Comparison of ENCODE assay signal across 19 cellular contexts in the genomic region with DNA sequence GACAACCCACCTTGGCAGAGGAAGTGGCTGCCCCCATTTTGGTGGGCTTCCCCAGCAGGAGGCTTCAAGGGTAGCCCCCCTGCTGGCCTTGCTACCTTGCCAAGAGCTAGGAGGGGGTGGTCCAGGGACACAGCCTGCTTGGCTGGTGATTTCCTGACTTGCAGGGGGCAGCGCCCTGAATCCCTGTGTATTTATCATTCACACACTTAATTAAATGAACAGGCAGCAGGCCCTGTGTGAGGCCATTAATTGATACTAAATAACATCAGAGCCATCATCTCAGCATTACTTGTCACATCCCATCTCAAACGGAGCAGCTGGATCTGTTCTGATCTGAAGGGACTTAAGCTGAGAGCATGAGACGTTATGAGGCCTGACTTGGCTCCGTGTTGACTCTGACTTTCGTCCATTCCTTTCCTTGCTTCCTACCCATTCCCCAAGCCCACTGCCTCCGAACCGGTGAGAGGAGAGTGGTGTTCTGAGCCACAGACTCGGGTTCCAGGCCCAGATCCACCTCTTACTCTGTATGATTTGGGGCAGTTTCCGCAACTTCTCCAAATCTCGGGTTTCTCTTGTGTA. TPM values are rescaled to one million over a fixed set of nuclear protein-coding genes. Genes with fewer than 3 reads are reported as not detected.
DNase-seq lines count a peak whose midpoint lies in the region; ATAC-seq and TF ChIP-seq lines count a peak whose summit lies in the region.
"Had no signal": no experiment of that assay in that cellular context is flagged by ENCODE, and none has a peak within 500 bp of the region (broad histone marks: within the 10 kb centered on the region; RNA-seq: fewer than 3 reads in every experiment).

No MANE protein-coding gene starts in this region.

- H3K9me3 Mint-ChIP-seq in Caco-2 (ENCODE audit: unreplicated experiment) (no peaks in the 10 kb centered on the region), nephron (no peaks in the 10 kb centered on the region)
- H3K9me3 Mint-ChIP-seq: HFFc6 had no signal

- H3K9me3 ChIP-seq in BLaER1 treated with 17β-estradiol and CSF1 and Interleukin-3, amounts not matched to agents 10 nM and 100 nM (replicated peaks in 1 of 11) = no peaks in the 10 kb centered on the region
- H3K9me3 ChIP-seq in Caco-2 (no peaks in the 10 kb centered on the region), SK-N-MC (ENCODE audit: low read depth, low read length) (no peaks in the 10 kb centered on the region), right lobe of liver (no peaks in the 10 kb centered on the region)

- no peaks in the 10 kb centered on the region for H4K20me1 ChIP-seq in BLaER1 treated with 17β-estradiol and CSF1 and Interleukin-3, amounts not matched to agents 10 nM and 100 nM

- intact Hi-C loops in Caco-2 (cut with micrococcal nuclease; ENCODE audit: unreplicated experiment) (no loop called here), right lobe of liver (cut with DNase I) (no loop called here)

- H3K4me3 Mint-ChIP-seq in Caco-2 (ENCODE audit: unreplicated experiment) = no peak overlapping the region
- H3K4me3 Mint-ChIP-seq in nephron = no peak overlapping the region
- H3K4me3 Mint-ChIP-seq: HFFc6, T-helper 17 cell had no signal

- DNase-seq in Caco-2 = no peak
- no peak for DNase-seq in SK-N-MC (ENCODE audit: low read depth, low spot score)
- no peak for DNase-seq in right lobe of liver
- DNase-seq in islet precursor cell = no peak
- DNase-seq: ACHN, GF-D8, HFFc6, KG1, NCI-H1048, NCI-H1930, PC-9, SIG-M5, T-helper 17 cell had no signal

- no peaks in the 10 kb centered on the region for H3K36me3 Mint-ChIP-seq in Caco-2 (ENCODE audit: insufficient read depth, unreplicated experiment)
- peaks cover 9% of the 10 kb centered on the region for H3K36me3 Mint-ChIP-seq in nephron (ENCODE audit: low read depth)

- no TSS peak for BruUV-seq in Caco-2 (replicated peaks; lab: Mats Ljungman, UMichigan)

- H3K4me1 ChIP-seq in BLaER1 treated with 17β-estradiol and CSF1 and Interleukin-3, amounts not matched to agents 10 nM and 100 nM = peaks cover 0 to 22% (median 10%) of the 10 kb centered on the region in 10 experiments; a peak in 14 of 20 replicates
- H3K4me1 ChIP-seq in Caco-2 (peaks cover under 1% of the 10 kb centered on the region), right lobe of liver (peaks cover 0 to 5% (median 0%) of the 10 kb centered on the region in 4 donors)

- H3K27me3 ChIP-seq in BLaER1 treated with 17β-estradiol and CSF1 and Interleukin-3, amounts not matched to agents 10 nM and 100 nM = no peaks in the 10 kb centered on the region
- H3K27me3 ChIP-seq in Caco-2 (replicated peaks; ENCODE audit: control insufficient read depth, insufficient read depth, low read length) (no peaks in the 10 kb centered on the region), right lobe of liver (no peaks in the 10 kb centered on the region)

- 66% methylated on average over 8 of the region's 10 CpGs for whole genome bisulfite sequencing in right lobe of liver (ENCODE audit: insufficient coverage, low coverage, low lambda C conversion rate, missing lambda C conversion rate)

- H3K27ac Mint-ChIP-seq in Caco-2 (ENCODE audit: unreplicated experiment) = peak overlapping the region; percentile 5
- H3K27ac Mint-ChIP-seq in nephron = peak overlapping the region in 2 of 3 experiments; percentile 13 to 26
- H3K27ac Mint-ChIP-seq: HFFc6, T-helper 17 cell had no signal

- no peak for TF ChIP-seq POLR2A in right lobe of liver (IDR thresholded peaks at IDR 0.05)

- ATAC-seq in right lobe of liver (no peak), GM19463 (IDR thresholded peaks at IDR 0.05; ENCODE audit: unreplicated experiment) (no peak)
- ATAC-seq: GM12878, T-helper 17 cell had no signal

- H3K9ac ChIP-seq in BLaER1 treated with 17β-estradiol and CSF1 and Interleukin-3, amounts not matched to agents 10 nM and 100 nM = no peak overlapping the region
- no peak overlapping the region for H3K9ac ChIP-seq in SK-N-MC (ENCODE audit: insufficient read length)

- no peaks in the 10 kb centered on the region for H3K27me3 Mint-ChIP-seq in Caco-2 (ENCODE audit: insufficient read depth, unreplicated experiment)
- no peaks in the 10 kb centered on the region for H3K27me3 Mint-ChIP-seq in nephron (ENCODE audit: low read depth)

- CTCF ChIA-PET in Caco-2 (lab: Charles Lee) = interaction anchor here (0.7 kb wide), 1 partner anchor 30 kb away, joined by 3 read pairs; no protein-coding TSS in a partner anchor

- POLR2A ChIA-PET in Caco-2 (lab: Charles Lee) = interaction anchor here (0.5 kb wide), 1 partner anchor 1494 kb away, joined by 3 read pairs; no protein-coding TSS in a partner anchor

- H3K4me3 ChIP-seq in BLaER1 treated with 17β-estradiol and CSF1 and Interleukin-3, amounts not matched to agents 10 nM and 100 nM = no peak overlapping the region
- H3K4me3 ChIP-seq in Caco-2 (ENCODE audit: low read depth, low read length) = no peak overlapping the region
- H3K4me3 ChIP-seq in SK-N-MC = no peak overlapping the region
- H3K4me3 ChIP-seq in right lobe of liver = no peak overlapping the region
- H3K4me3 ChIP-seq: GM12878, PC-9 had no signal

- H3K27ac ChIP-seq in BLaER1 treated with 17β-estradiol and CSF1 and Interleukin-3, amounts not matched to agents 10 nM and 100 nM = peak overlapping the region in 3 of 11 experiments; percentile 34 to 46 (median 35); a peak in 5 of 22 replicates
- H3K27ac ChIP-seq in SK-N-MC (0 out of 2 replicates have a peak overlapping the region, but pooled peaks have one; percentile 36), right lobe of liver (no peak overlapping the region)
- H3K27ac ChIP-seq: C4-2B, PC-9, RWPE1 had no signal

- TF ChIP-seq CTCF in Caco-2 (IDR thresholded peaks at IDR 0.05; ENCODE audit: insufficient read depth in 1 of 2, low read depth in 1 of 2, low read length in 1 of 2, severe bottlenecking in 1 of 2, unreplicated experiment in 1 of 2) (no peak), nephron (IDR thresholded peaks at IDR 0.05; ENCODE audit: unreplicated experiment in 3 of 3) (no peak), right lobe of liver (IDR thresholded peaks at IDR 0.05) (no peak)

- H3K4me1 Mint-ChIP-seq in Caco-2 (ENCODE audit: low read depth, unreplicated experiment) (no peaks in the 10 kb centered on the region), nephron (peaks cover 46% of the 10 kb centered on the region)

- H3K36me3 ChIP-seq in BLaER1 treated with 17β-estradiol and CSF1 and Interleukin-3, amounts not matched to agents 10 nM and 100 nM = no peaks in the 10 kb centered on the region
- H3K36me3 ChIP-seq in Caco-2 (ENCODE audit: control insufficient read depth, insufficient read depth, low read length) (no peaks in the 10 kb centered on the region), SK-N-MC (ENCODE audit: insufficient read depth, low read length) (no peaks in the 10 kb centered on the region; the same call in 1 of the 2 replicates), right lobe of liver (no peaks in the 10 kb centered on the region)

- peak overlapping the region in 9 of 11 experiments; percentile 19 to 76 (median 45); a peak in 15 of 22 replicates for H3K4me2 ChIP-seq in BLaER1 treated with 17β-estradiol and CSF1 and Interleukin-3, amounts not matched to agents 10 nM and 100 nM
- H3K4me2 ChIP-seq: PC-9 had no signal

RNA-seq across cellular contexts. Expression of a gene that starts 33.6 kb away (rescaled TPM):
- total RNA-seq in Caco-2 (2022) (1.4 and 1.6 TPM in 2 replicates), right lobe of liver (not detected)

RNA-seq across cellular contexts. Expression of a gene that starts 40.6 kb away (rescaled TPM):
- total RNA-seq in Caco-2 (2022) = 39.3 and 45.6 TPM in 2 replicates
- total RNA-seq in right lobe of liver = 100 to 1,000 TPM; 146 to 286 (median 178) TPM

RNA-seq across cellular contexts. Expression of a gene that starts 47.2 kb away (rescaled TPM):
- total RNA-seq in Caco-2 (2022) (149 and 176 TPM in 2 replicates), right lobe of liver (100 to 1,000 TPM in 1 of 6 experiments, 10 to 100 TPM in 5; 29.6 to 203 (median 34.2) TPM)
